17 cellular contexts compared by ENCODE assay signal in the genomic region with DNA sequence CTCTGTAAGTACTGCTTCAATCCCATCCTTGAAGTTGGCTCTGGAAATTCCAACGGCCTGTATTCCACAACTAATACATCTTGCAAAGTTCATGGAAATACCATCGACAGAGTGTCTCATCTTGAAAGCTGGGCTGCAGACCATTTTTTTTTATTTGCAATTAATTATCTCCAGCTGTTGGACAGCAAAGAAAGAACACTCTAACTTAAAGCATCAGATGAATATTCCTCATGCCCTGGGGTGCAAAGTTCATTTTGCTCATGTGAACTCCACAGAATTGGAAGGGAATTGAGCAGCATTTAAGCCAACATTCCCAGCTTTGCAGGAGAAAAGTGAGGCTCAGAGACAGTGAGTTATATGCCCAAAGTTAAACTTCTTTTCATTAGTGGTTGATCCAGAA.
DNase-seq lines count a peak whose midpoint lies in the region; ATAC-seq and TF ChIP-seq lines count a peak whose summit lies in the region.
"Had no signal": no experiment of that assay in that cellular context is flagged by ENCODE, and none has a peak within 500 bp of the region (broad histone marks: within the 10 kb centered on the region; RNA-seq: fewer than 3 reads in every experiment).

No MANE protein-coding gene starts in this region.

- DNase-seq in EH (ENCODE audit: low read depth) (peak; percentile 45), RPMI7951 (ENCODE audit: low read depth) (peak; percentile 34), fibroblast of the conjunctiva (ENCODE audit: low read depth) (peak; percentile 53), omental fat pad (ENCODE audit: low spot score) (no peak), OCI-M1 (lab: John Stamatoyannopoulos, UW) (no peak)
- DNase-seq in activated T-cell treated with anti-CD3 and anti-CD28 coated beads, Interleukin-2, amount 50 U/mL, for 4 hours, result no peak
- DNase-seq: CD8-positive, alpha-beta memory T cell; DMS79; NCI-H1105 treated with DMSO at 0.1 percent for 48 hours; NCI-H1694 treated with DMSO at 0.1 percent for 48 hours; NCI-H345; NCI-H526 treated with DMSO at 0.1 percent for 48 hours; SJCRH30; SW 1271 had no signal

- no peak overlapping the region for H3K4me3 Mint-ChIP-seq in activated T-cell treated with anti-CD3 and anti-CD28 coated beads, Interleukin-2, amount 50 U/mL, for 4 hours
- H3K4me3 Mint-ChIP-seq: CD8-positive, alpha-beta memory T cell had no signal

- no peaks in the 10 kb centered on the region for H3K27me3 ChIP-seq in skeletal muscle tissue (ENCODE audit: control insufficient read depth in 3 of 3, insufficient read depth in 3 of 3, low read length in 3 of 3)
- H3K27me3 ChIP-seq: BLaER1 treated with 17β-estradiol and CSF1 and Interleukin-3, amounts not matched to agents 10 nM and 100 nM; SJCRH30 had no signal

- H3K27me3 Mint-ChIP-seq in activated T-cell treated with anti-CD3 and anti-CD28 coated beads, Interleukin-2, amount 50 U/mL, for 4 hours (ENCODE audit: low read depth), result peaks cover 3% of the 10 kb centered on the region
- H3K27me3 Mint-ChIP-seq: CD8-positive, alpha-beta memory T cell had no signal

- peaks cover 0 to 5% (median 0%) of the 10 kb centered on the region in 3 donors for H3K36me3 ChIP-seq in skeletal muscle tissue (ENCODE audit: control insufficient read depth in 3 of 3, insufficient read depth in 3 of 3, low read length in 3 of 3)
- H3K36me3 ChIP-seq: BLaER1 treated with 17β-estradiol and CSF1 and Interleukin-3, amounts not matched to agents 10 nM and 100 nM; SJCRH30 had no signal

- no peaks in the 10 kb centered on the region for H3K9me3 ChIP-seq in skeletal muscle tissue (ENCODE audit: control insufficient read depth in 3 of 3, low read length in 3 of 3)
- H3K9me3 ChIP-seq: SJCRH30 had no signal

- no peaks in the 10 kb centered on the region for H3K4me1 Mint-ChIP-seq in activated T-cell treated with anti-CD3 and anti-CD28 coated beads, Interleukin-2, amount 50 U/mL, for 4 hours (ENCODE audit: low read depth)
- H3K4me1 Mint-ChIP-seq: CD8-positive, alpha-beta memory T cell had no signal

- H3K27ac ChIP-seq in skeletal muscle tissue (ENCODE audit: low read depth, low read length), result peak overlapping the region; percentile 19
- H3K27ac ChIP-seq: BLaER1 treated with 17β-estradiol and CSF1 and Interleukin-3, amounts not matched to agents 10 nM and 100 nM; SJCRH30 had no signal

- ATAC-seq in HG02852 (IDR thresholded peaks at IDR 0.05; ENCODE audit: unreplicated experiment) (no peak), omental fat pad (ENCODE audit: low FRiP score) (no peak)
- ATAC-seq in activated T-cell treated with anti-CD3 and anti-CD28 coated beads, Interleukin-2, amount 50 U/mL, for 4 hours, result no peak

- H3K36me3 Mint-ChIP-seq in activated T-cell treated with anti-CD3 and anti-CD28 coated beads, Interleukin-2, amount 50 U/mL, for 4 hours (ENCODE audit: insufficient read depth), result no peaks in the 10 kb centered on the region
- H3K36me3 Mint-ChIP-seq: CD8-positive, alpha-beta memory T cell had no signal

- H3K4me3 ChIP-seq in skeletal muscle tissue (ENCODE audit: low read length in 3 of 3), result no peak overlapping the region
- H3K4me3 ChIP-seq: BLaER1 treated with 17β-estradiol and CSF1 and Interleukin-3, amounts not matched to agents 10 nM and 100 nM; SJCRH30 had no signal

- H3K4me1 ChIP-seq in skeletal muscle tissue (ENCODE audit: control insufficient read depth in 3 of 3, insufficient read depth in 3 of 3, low read length in 3 of 3), result no peaks in the 10 kb centered on the region
- H3K4me1 ChIP-seq: SJCRH30 had no signal

- no peak overlapping the region for H3K9ac ChIP-seq in skeletal muscle tissue (ENCODE audit: low read depth in 1 of 3, low read length in 3 of 3)
- H3K9ac ChIP-seq: BLaER1 treated with 17β-estradiol and CSF1 and Interleukin-3, amounts not matched to agents 10 nM and 100 nM had no signal

- no peaks in the 10 kb centered on the region for H3K9me3 Mint-ChIP-seq in activated T-cell treated with anti-CD3 and anti-CD28 coated beads, Interleukin-2, amount 50 U/mL, for 4 hours

- TF ChIP-seq CTCF in omental fat pad (IDR thresholded peaks at IDR 0.05), result no peak

Comparison
In these comparisons a context has a peak if more than half of its experiments do, and no peak if none do; other contexts are left out.
1. DNase-seq: peak in EH (single experiment), RPMI7951 (single experiment) and fibroblast of the conjunctiva (single experiment); none in activated T-cell treated with anti-CD3 and anti-CD28 coated beads, Interleukin-2, amount 50 U/mL, for 4 hours (single experiment), omental fat pad (single experiment) and OCI-M1 (single experiment).